9 cellular contexts compared by ENCODE assay signal in genomic region chr10:63627881-63628296, GRCh38.
DNase-seq lines count a peak whose midpoint lies in the region; ATAC-seq and TF ChIP-seq lines count a peak whose summit lies in the region.
"Had no signal": no experiment of that assay in that cellular context is flagged by ENCODE, and none has a peak within 500 bp of the region (broad histone marks: within the 10 kb centered on the region; RNA-seq: fewer than 3 reads in every experiment).

No MANE protein-coding gene starts in this region.

- H3K9me3 ChIP-seq in Panc1 (ENCODE audit: control insufficient read depth, insufficient read depth, low read depth, low read length) (no peaks in the 10 kb centered on the region), liver (ENCODE audit: control insufficient read depth in 4 of 4, low read length in 3 of 4) (no peaks in the 10 kb centered on the region)

- TF ChIP-seq RAD21 in liver (IDR thresholded peaks at IDR 0.05) = no peak

- no peak for DNase-seq in activated T-cell treated with anti-CD3 and anti-CD28 coated beads, Interleukin-2, amount 50 U/mL, for 72 hours
- DNase-seq in activated T-cell treated with anti-CD3 and anti-CD28 coated beads for 4 hours = no peak
- DNase-seq in Panc1 (ENCODE audit: low read depth, low spot score) = no peak
- DNase-seq in type B pancreatic cell (ENCODE audit: extremely low spot score, unreplicated experiment) = no peak
- no peak for DNase-seq in iPS-NIHi7 (ENCODE audit: extremely low spot score)
- DNase-seq in activated T-helper 2 cell treated with anti-CD3 and anti-CD28 coated beads, Interferon-gamma antibody, Interleukin-2, Interleukin-4, amounts not matched to agents 10 μg/mL and 5 μg/mL and 100 μg/mL, durations not matched to agents 14 hours and 24 hours and 36 hours (ENCODE audit: low spot score) = no peak
- DNase-seq: activated CD4-positive, alpha-beta T cell treated with anti-CD3 and anti-CD28 coated beads, Interleukin-2, amount 50 U/mL, for 4 hours had no signal

- H3K4me3 ChIP-seq in Panc1 (ENCODE audit: low read depth in 2 of 2, low read length in 2 of 2) = no peak overlapping the region
- no peak overlapping the region for H3K4me3 ChIP-seq in liver (ENCODE audit: low read depth in 1 of 3, low read length in 3 of 3)

- H3K27me3 Mint-ChIP-seq in activated T-cell treated with anti-CD3 and anti-CD28 coated beads, Interleukin-2, amount 50 U/mL, for 72 hours (ENCODE audit: low read depth) = peaks cover 14% of the 10 kb centered on the region
- no peaks in the 10 kb centered on the region for H3K27me3 Mint-ChIP-seq in type B pancreatic cell
- peaks cover 5% of the 10 kb centered on the region for H3K27me3 Mint-ChIP-seq in activated T-helper 2 cell treated with anti-CD3 and anti-CD28 coated beads, Interferon-gamma antibody, Interleukin-2, Interleukin-4, amounts not matched to agents 10 μg/mL and 5 μg/mL and 100 μg/mL, durations not matched to agents 14 hours and 24 hours and 36 hours (ENCODE audit: low read depth)

- H3K36me3 Mint-ChIP-seq in activated T-cell treated with anti-CD3 and anti-CD28 coated beads, Interleukin-2, amount 50 U/mL, for 72 hours (ENCODE audit: insufficient read depth in 2 of 2) = no peaks in the 10 kb centered on the region
- no peaks in the 10 kb centered on the region for H3K36me3 Mint-ChIP-seq in type B pancreatic cell
- H3K36me3 Mint-ChIP-seq in activated T-helper 2 cell treated with anti-CD3 and anti-CD28 coated beads, Interferon-gamma antibody, Interleukin-2, Interleukin-4, amounts not matched to agents 10 μg/mL and 5 μg/mL and 100 μg/mL, durations not matched to agents 14 hours and 24 hours and 36 hours (ENCODE audit: low read depth) = peaks cover 4% of the 10 kb centered on the region

- peaks cover 31% of the 10 kb centered on the region for H3K4me1 Mint-ChIP-seq in activated T-cell treated with anti-CD3 and anti-CD28 coated beads, Interleukin-2, amount 50 U/mL, for 72 hours (ENCODE audit: low read depth)
- H3K4me1 Mint-ChIP-seq in type B pancreatic cell (ENCODE audit: unreplicated experiment) = peaks cover 29% of the 10 kb centered on the region
- H3K4me1 Mint-ChIP-seq in activated T-helper 2 cell treated with anti-CD3 and anti-CD28 coated beads, Interferon-gamma antibody, Interleukin-2, Interleukin-4, amounts not matched to agents 10 μg/mL and 5 μg/mL and 100 μg/mL, durations not matched to agents 14 hours and 24 hours and 36 hours (ENCODE audit: low read depth) = peaks cover 31% of the 10 kb centered on the region

- H3K36me3 ChIP-seq in Panc1 (ENCODE audit: control insufficient read depth, insufficient read depth, low read length) (no peaks in the 10 kb centered on the region), liver (ENCODE audit: control insufficient read depth in 4 of 4, insufficient read depth in 3 of 4, low read depth in 1 of 4, low read length in 3 of 4) (no peaks in the 10 kb centered on the region)

- POLR2A ChIA-PET in Panc1 (lab: Charles Lee) = interaction anchor here (0.5 to 0.7 kb wide), 3 partner anchors 99 to 360 kb away, joined by 3 to 12 read pairs (median 3); no protein-coding TSS in a partner anchor

- no peak for ATAC-seq in activated T-cell treated with anti-CD3 and anti-CD28 coated beads, Interleukin-2, amount 50 U/mL, for 72 hours (replicated peaks in 1 of 2)
- ATAC-seq in Panc1 (no peak), HG02852 (IDR thresholded peaks at IDR 0.05; ENCODE audit: unreplicated experiment) (no peak)

- intact Hi-C loops in Panc1 (cut with micrococcal nuclease; ENCODE audit: unreplicated experiment) = loop anchor here (2.0 kb wide), 1 partner anchor 359 kb away; no protein-coding TSS in a partner anchor
- intact Hi-C loops in activated T-helper 2 cell treated with anti-CD3 and anti-CD28 coated beads, Interferon-gamma antibody, Interleukin-2, Interleukin-4, amounts not matched to agents 10 μg/mL and 5 μg/mL and 100 μg/mL, durations not matched to agents 14 hours and 24 hours and 36 hours (cut with micrococcal nuclease) = loop anchor here (2.0 to 10.0 kb wide), 3 partner anchors 93 to 243 kb away; partner anchors contain the start of gene REEP3

- peak overlapping the region; percentile 99 for H3K27ac ChIP-seq in Panc1 (ENCODE audit: low read length)
- peak overlapping the region; percentile 8 to 18 for H3K27ac ChIP-seq in liver (ENCODE audit: low read depth in 1 of 2, low read length in 2 of 2)

- no TSS peak for BruUV-seq in Panc1 (replicated peaks; lab: Mats Ljungman, UMichigan)

- peak overlapping the region; percentile 45 for H3K27ac Mint-ChIP-seq in activated T-cell treated with anti-CD3 and anti-CD28 coated beads, Interleukin-2, amount 50 U/mL, for 72 hours
- peak overlapping the region; percentile 97 for H3K27ac Mint-ChIP-seq in type B pancreatic cell
- H3K27ac Mint-ChIP-seq in activated T-helper 2 cell treated with anti-CD3 and anti-CD28 coated beads, Interferon-gamma antibody, Interleukin-2, Interleukin-4, amounts not matched to agents 10 μg/mL and 5 μg/mL and 100 μg/mL, durations not matched to agents 14 hours and 24 hours and 36 hours = no peak overlapping the region

- TF ChIP-seq CTCF in Panc1 (IDR thresholded peaks at IDR 0.05) (no peak), liver (IDR thresholded peaks at IDR 0.05; ENCODE audit: low read depth, low read length, missing input control) (no peak), type B pancreatic cell (conservative IDR thresholded peaks at IDR 0.05) (no peak)

- no peaks in the 10 kb centered on the region for H3K9me3 Mint-ChIP-seq in activated T-cell treated with anti-CD3 and anti-CD28 coated beads, Interleukin-2, amount 50 U/mL, for 72 hours
- H3K9me3 Mint-ChIP-seq in type B pancreatic cell = no peaks in the 10 kb centered on the region
- no peaks in the 10 kb centered on the region for H3K9me3 Mint-ChIP-seq in activated T-helper 2 cell treated with anti-CD3 and anti-CD28 coated beads, Interferon-gamma antibody, Interleukin-2, Interleukin-4, amounts not matched to agents 10 μg/mL and 5 μg/mL and 100 μg/mL, durations not matched to agents 14 hours and 24 hours and 36 hours

- CTCF ChIA-PET in Panc1 (lab: Charles Lee) = interaction anchor here (0.7 to 1.4 kb wide), 2 partner anchors 92 to 461 kb away, joined by 5 read pairs; no protein-coding TSS in a partner anchor

- WGBS in liver = 64% methylated on average over 2 of the region's 2 CpGs

- peak overlapping the region in 1 of 2 donors; percentile 49 for H3K4me3 Mint-ChIP-seq in activated T-cell treated with anti-CD3 and anti-CD28 coated beads, Interleukin-2, amount 50 U/mL, for 72 hours
- peak overlapping the region; percentile 35 for H3K4me3 Mint-ChIP-seq in type B pancreatic cell
- H3K4me3 Mint-ChIP-seq in activated T-helper 2 cell treated with anti-CD3 and anti-CD28 coated beads, Interferon-gamma antibody, Interleukin-2, Interleukin-4, amounts not matched to agents 10 μg/mL and 5 μg/mL and 100 μg/mL, durations not matched to agents 14 hours and 24 hours and 36 hours (ENCODE audit: low read depth) = no peak overlapping the region

- H3K27me3 ChIP-seq in Panc1 (ENCODE audit: control insufficient read depth, insufficient read depth, low read length) = no peaks in the 10 kb centered on the region
- no peaks in the 10 kb centered on the region for H3K27me3 ChIP-seq in liver (ENCODE audit: control insufficient read depth in 4 of 4, insufficient read depth in 4 of 4, low read length in 3 of 4)

- H3K4me1 ChIP-seq in Panc1 (ENCODE audit: control insufficient read depth, insufficient read depth, low read length) (peaks cover 41% of the 10 kb centered on the region), liver (ENCODE audit: control insufficient read depth in 4 of 4, insufficient read depth in 4 of 4, low read length in 3 of 4) (peaks cover 0 to 44% (median 33%) of the 10 kb centered on the region in 4 donors)

- in situ Hi-C loops in Panc1 (cut with HindIII; ENCODE audit: low pct_unique_long_range_greater_than_20kb, low sequenced_read_pairs) = no loop called here

- no peak overlapping the region for H3K9ac ChIP-seq in liver (ENCODE audit: low read depth in 1 of 2, low read length in 2 of 2)

TF ChIP-seq in liver, 16 proteins besides CTCF, POLR2A, EP300 and RAD21 (continues in another document):
- no peak for TF ChIP-seq NR2F2 (IDR thresholded peaks at IDR 0.05)
- TF ChIP-seq JUND (IDR thresholded peaks at IDR 0.05) = no peak
- no peak for TF ChIP-seq HNF4G (IDR thresholded peaks at IDR 0.05)
- no peak for TF ChIP-seq ZBTB33 (IDR thresholded peaks at IDR 0.05)
- TF ChIP-seq ATF3 (IDR thresholded peaks at IDR 0.05) = no peak
- TF ChIP-seq EGR1 (IDR thresholded peaks at IDR 0.05; ENCODE audit: low read depth in 2 of 2) = no peak
- TF ChIP-seq RXRA (IDR thresholded peaks at IDR 0.05) = no peak
- TF ChIP-seq SP1 (IDR thresholded peaks at IDR 0.05) = no peak
- no peak for TF ChIP-seq HNF4A (conservative IDR thresholded peaks at IDR 0.05)
- no peak for TF ChIP-seq YY1 (IDR thresholded peaks at IDR 0.05)
